ENCODE assay signal across 21 cellular contexts in the genomic region with DNA sequence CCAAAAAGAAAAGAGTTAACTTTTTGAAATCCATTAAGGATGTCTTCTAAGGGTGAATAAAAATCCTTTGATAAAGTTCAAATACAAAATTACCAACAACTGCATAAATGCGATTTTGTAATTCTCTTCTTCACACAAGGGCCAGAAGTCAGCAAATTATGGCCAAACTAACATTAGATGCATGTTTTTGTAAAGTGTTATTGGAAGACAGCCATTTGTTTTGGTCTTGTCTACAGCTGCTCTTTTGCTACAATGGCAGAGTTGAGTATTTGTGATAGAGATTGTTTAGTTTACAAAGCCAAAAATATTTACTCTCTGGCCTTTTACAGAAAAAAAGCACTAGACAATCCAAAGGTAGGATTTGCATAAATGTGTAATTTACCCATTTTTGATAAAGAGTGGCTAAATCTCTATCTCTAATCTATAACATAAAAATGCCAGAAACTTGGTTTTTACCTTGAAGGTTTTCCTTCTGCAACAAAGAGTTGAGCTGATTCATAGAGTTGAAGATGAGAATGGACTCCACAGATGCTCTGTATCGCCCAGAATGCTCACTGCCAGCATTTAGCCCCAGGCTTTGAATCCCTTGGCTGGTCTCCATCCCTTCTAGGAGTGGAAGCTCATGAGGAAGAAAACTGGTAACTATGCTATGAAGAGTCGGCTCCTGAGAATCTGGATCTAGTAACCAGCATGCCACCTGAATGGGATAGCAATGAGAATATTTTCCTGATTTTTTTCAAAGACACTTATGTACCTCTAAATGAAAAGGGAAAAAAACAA.
A peak's percentile ranks its signal among the peaks of the same experiment; 100 is the strongest.
DNase-seq lines count a peak whose midpoint lies in the region; ATAC-seq and TF ChIP-seq lines count a peak whose summit lies in the region.
"Had no signal": no experiment of that assay in that cellular context is flagged by ENCODE, and none has a peak within 500 bp of the region (broad histone marks: within the 10 kb centered on the region; RNA-seq: fewer than 3 reads in every experiment).

No MANE protein-coding gene starts in this region.

- no peak for ATAC-seq in activated CD8-positive, alpha-beta T cell treated with anti-CD3 and anti-CD28 coated beads, Interleukin-2, amount 10 ng/mL, durations not matched to agents 7 days and 5 days
- ATAC-seq: activated CD4-positive, CD25-positive, alpha-beta regulatory T cell treated with anti-CD3 and anti-CD28 coated beads, Interleukin-2, amount 50 U/mL, for 24 hours; activated T-cell treated with anti-CD3 and anti-CD28 coated beads, Interleukin-2, amount 50 U/mL, for 72 hours; body of pancreas; esophagus mucosa; heart left ventricle; right lobe of liver had no signal

- no peak overlapping the region for H3K4me3 Mint-ChIP-seq in activated CD8-positive, alpha-beta T cell treated with anti-CD3 and anti-CD28 coated beads, Interleukin-2, amount 10 ng/mL, durations not matched to agents 7 days and 5 days
- H3K4me3 Mint-ChIP-seq: activated naive CD8-positive, alpha-beta T cell; activated T-cell treated with anti-CD3 and anti-CD28 coated beads, Interleukin-2, amount 50 U/mL, for 72 hours; B cell had no signal

- CTCF ChIA-PET in RWPE1 (lab: Yijun Ruan, JAX) = interaction anchor here (0.6 kb wide), 1 partner anchor 15 kb away, joined by 3 read pairs; no protein-coding TSS in a partner anchor
- CTCF ChIA-PET in activated CD8-positive, alpha-beta T cell treated with anti-CD3 and anti-CD28 coated beads, Interleukin-2, amount 10 ng/mL, durations not matched to agents 7 days and 5 days (lab: Charles Lee) = interaction anchor here (0.8 kb wide), 1 partner anchor 44 kb away, joined by 3 read pairs; no protein-coding TSS in a partner anchor

- TF ChIP-seq CTCF in choroid plexus epithelial cell (conservative IDR thresholded peaks at IDR 0.05; ENCODE audit: low read depth, low read length) = no peak
- TF ChIP-seq CTCF in RWPE1 (conservative IDR thresholded peaks at IDR 0.05; ENCODE audit: low read depth) = no peak

- DNase-seq in EH (ENCODE audit: low read depth) (peak; percentile 84), M059J (ENCODE audit: low read depth) (peak; percentile 85), choroid plexus epithelial cell (ENCODE audit: low read depth) (peak; percentile 35), midbrain (lab: John Stamatoyannopoulos, UW) (peak; percentile 0), RWPE1 (ENCODE audit: low spot score) (no peak), NCI-H128 (lab: John Stamatoyannopoulos, UW; ENCODE audit: unreplicated experiment) (no peak), HT-29 (ENCODE audit: low spot score) (no peak)
- DNase-seq in activated CD8-positive, alpha-beta T cell treated with anti-CD3 and anti-CD28 coated beads, Interleukin-2, amount 10 ng/mL, durations not matched to agents 7 days and 5 days = no peak
- DNase-seq: activated T-cell treated with anti-CD3 and anti-CD28 coated beads, Interleukin-2, amount 50 U/mL, for 72 hours; body of pancreas; DND-41; heart left ventricle; NCI-H146; NCI-H2171 treated with DMSO at 0.1 percent for 48 hours; nucleus accumbens; right lobe of liver; stimulated activated naive CD4-positive, alpha-beta T cell had no signal

- H3K27me3 Mint-ChIP-seq in activated CD8-positive, alpha-beta T cell treated with anti-CD3 and anti-CD28 coated beads, Interleukin-2, amount 10 ng/mL, durations not matched to agents 7 days and 5 days (ENCODE audit: low read depth) = no peaks in the 10 kb centered on the region
- H3K27me3 Mint-ChIP-seq: activated naive CD8-positive, alpha-beta T cell; B cell had no signal

- H3K36me3 Mint-ChIP-seq in activated CD8-positive, alpha-beta T cell treated with anti-CD3 and anti-CD28 coated beads, Interleukin-2, amount 10 ng/mL, durations not matched to agents 7 days and 5 days (ENCODE audit: low read depth) = peaks cover 52% of the 10 kb centered on the region

- H3K27ac ChIP-seq in RWPE1 = no peak overlapping the region
- H3K27ac ChIP-seq: body of pancreas, heart left ventricle, right lobe of liver had no signal

- no peak overlapping the region for H3K27ac Mint-ChIP-seq in activated CD8-positive, alpha-beta T cell treated with anti-CD3 and anti-CD28 coated beads, Interleukin-2, amount 10 ng/mL, durations not matched to agents 7 days and 5 days
- H3K27ac Mint-ChIP-seq: activated naive CD8-positive, alpha-beta T cell; activated T-cell treated with anti-CD3 and anti-CD28 coated beads, Interleukin-2, amount 50 U/mL, for 72 hours; B cell had no signal

- H3K4me3 ChIP-seq in choroid plexus epithelial cell (ENCODE audit: low read depth, low read length) = no peak overlapping the region
- H3K4me3 ChIP-seq: body of pancreas, heart left ventricle, right lobe of liver had no signal

- no peaks in the 10 kb centered on the region for H3K9me3 Mint-ChIP-seq in activated CD8-positive, alpha-beta T cell treated with anti-CD3 and anti-CD28 coated beads, Interleukin-2, amount 10 ng/mL, durations not matched to agents 7 days and 5 days (ENCODE audit: insufficient read depth)
- H3K9me3 Mint-ChIP-seq: activated T-cell treated with anti-CD3 and anti-CD28 coated beads, Interleukin-2, amount 50 U/mL, for 72 hours had no signal

- H3K4me1 Mint-ChIP-seq in activated CD8-positive, alpha-beta T cell treated with anti-CD3 and anti-CD28 coated beads, Interleukin-2, amount 10 ng/mL, durations not matched to agents 7 days and 5 days (ENCODE audit: low read depth) = peaks cover 1% of the 10 kb centered on the region
- H3K4me1 Mint-ChIP-seq: B cell had no signal

- POLR2A ChIA-PET in RWPE1 (lab: Yijun Ruan, JAX; ENCODE audit: low non-redundant PET) = no interaction called here
- POLR2A ChIA-PET in activated CD8-positive, alpha-beta T cell treated with anti-CD3 and anti-CD28 coated beads, Interleukin-2, amount 10 ng/mL, durations not matched to agents 7 days and 5 days (lab: Charles Lee) = no interaction called here

Comparison
In these comparisons a context has a peak if more than half of its experiments do, and no peak if none do; other contexts are left out.
1. DNase-seq: peak in EH (single experiment), M059J (single experiment), choroid plexus epithelial cell (single experiment) and midbrain (single experiment); none in RWPE1 (single experiment), activated CD8-positive, alpha-beta T cell treated with anti-CD3 and anti-CD28 coated beads, Interleukin-2, amount 10 ng/mL, durations not matched to agents 7 days and 5 days (single experiment), NCI-H128 (single experiment) and HT-29 (single experiment).